ENCODE assay signal across 8 cellular contexts in genomic region chr1:2231667-2232254, GRCh38. TPM values are rescaled to one million over a fixed set of nuclear protein-coding genes. Genes with fewer than 3 reads are reported as not detected.
DNase-seq lines count a peak whose midpoint lies in the region; ATAC-seq, FAIRE-seq and TF ChIP-seq lines count a peak whose summit lies in the region.

No MANE protein-coding gene starts in this region.

- no peaks in the 10 kb centered on the region for H3K27me3 ChIP-seq in HAP-1 (ENCODE audit: low read depth)

- H3K27me3 Mint-ChIP-seq in T-helper 1 cell treated with Interleukin-12 subunit alpha and Interleukin-12 subunit beta and Interleukin-4 antibody, amounts not matched to agents 30 μg/mL and 1 μg/mL, for 36 hours (ENCODE audit: low read depth): no peaks in the 10 kb centered on the region

- H3K27ac Mint-ChIP-seq in T-helper 1 cell treated with Interleukin-12 subunit alpha and Interleukin-12 subunit beta and Interleukin-4 antibody, amounts not matched to agents 30 μg/mL and 1 μg/mL, for 36 hours: peak overlapping the region; percentile 96

- no peak for TF ChIP-seq CTCF in astrocyte of the cerebellum (IDR thresholded peaks at IDR 0.05; ENCODE audit: low read depth, low read length, missing control alignments)

- peak; percentile 76 to 90 for DNase-seq in HAP-1 (ENCODE audit: low spot score in 2 of 2)
- no peak for DNase-seq in astrocyte of the cerebellum (ENCODE audit: low read depth)
- peak in 37 of 51 donors; percentile 21 to 74 (median 57) for DNase-seq in hypothalamus (lab: John Stamatoyannopoulos, UW)
- peak; percentile 41 for DNase-seq in renal cortical epithelial cell (ENCODE audit: low read depth)
- DNase-seq in H54 (ENCODE audit: insufficient read length, low spot score): no peak

- H3K4me3 ChIP-seq in HAP-1 (peak overlapping the region; percentile 68), astrocyte of the cerebellum (ENCODE audit: low read depth, low read length) (peak overlapping the region; percentile 88)

- no peaks in the 10 kb centered on the region for H3K9me3 Mint-ChIP-seq in T-helper 1 cell treated with Interleukin-12 subunit alpha and Interleukin-12 subunit beta and Interleukin-4 antibody, amounts not matched to agents 30 μg/mL and 1 μg/mL, for 36 hours

- ATAC-seq in GM18867 (IDR thresholded peaks at IDR 0.05; ENCODE audit: unreplicated experiment): no peak
- no peak for ATAC-seq in GM19452 (IDR thresholded peaks at IDR 0.05; ENCODE audit: unreplicated experiment)

- in situ Hi-C loops in HAP-1 (cut with MboI; ENCODE audit: low sequenced_read_pairs): no loop called here
- in situ Hi-C loops in astrocyte of the cerebellum (cut with HindIII; ENCODE audit: low sequenced_read_pairs): no loop called here

- peak overlapping the region; percentile 98 for H3K4me3 Mint-ChIP-seq in T-helper 1 cell treated with Interleukin-12 subunit alpha and Interleukin-12 subunit beta and Interleukin-4 antibody, amounts not matched to agents 30 μg/mL and 1 μg/mL, for 36 hours

- no peaks in the 10 kb centered on the region for H3K9me3 ChIP-seq in HAP-1

- H3K36me3 ChIP-seq in HAP-1 (replicated peaks): peaks cover 5% of the 10 kb centered on the region

- FAIRE-seq in H54 (lab: Jason Lieb, UNC): no peak

- H3K4me1 ChIP-seq in HAP-1: peaks cover 9% of the 10 kb centered on the region

- H3K36me3 Mint-ChIP-seq in T-helper 1 cell treated with Interleukin-12 subunit alpha and Interleukin-12 subunit beta and Interleukin-4 antibody, amounts not matched to agents 30 μg/mL and 1 μg/mL, for 36 hours (ENCODE audit: low read depth): peaks cover 19% of the 10 kb centered on the region

- TF ChIP-seq POLR2A in H54 (IDR thresholded peaks at IDR 0.05; ENCODE audit: low read depth, low read length): no peak

- H3K4me1 Mint-ChIP-seq in T-helper 1 cell treated with Interleukin-12 subunit alpha and Interleukin-12 subunit beta and Interleukin-4 antibody, amounts not matched to agents 30 μg/mL and 1 μg/mL, for 36 hours (ENCODE audit: low read depth): peaks cover 52% of the 10 kb centered on the region

RNA-seq across cellular contexts. Expression of gene SKI, which starts 3.6 kb away (rescaled TPM):
- total RNA-seq in renal cortical epithelial cell: 9.0 and 34.8 TPM in 2 replicates

RNA-seq across cellular contexts. Expression of gene FAAP20, which starts 37.2 kb away (rescaled TPM):
- 12.0 and 23.4 TPM in 2 replicates for total RNA-seq in renal cortical epithelial cell

Comparison
In these comparisons a context has a peak if more than half of its experiments do, and no peak if none do; other contexts are left out.
1. DNase-seq: peak in HAP-1 (2 of 2), hypothalamus (37 of 51) and renal cortical epithelial cell (single experiment); none in astrocyte of the cerebellum (single experiment) and H54 (single experiment).